ENCODE assay signal across 27 cellular contexts in the genomic region with DNA sequence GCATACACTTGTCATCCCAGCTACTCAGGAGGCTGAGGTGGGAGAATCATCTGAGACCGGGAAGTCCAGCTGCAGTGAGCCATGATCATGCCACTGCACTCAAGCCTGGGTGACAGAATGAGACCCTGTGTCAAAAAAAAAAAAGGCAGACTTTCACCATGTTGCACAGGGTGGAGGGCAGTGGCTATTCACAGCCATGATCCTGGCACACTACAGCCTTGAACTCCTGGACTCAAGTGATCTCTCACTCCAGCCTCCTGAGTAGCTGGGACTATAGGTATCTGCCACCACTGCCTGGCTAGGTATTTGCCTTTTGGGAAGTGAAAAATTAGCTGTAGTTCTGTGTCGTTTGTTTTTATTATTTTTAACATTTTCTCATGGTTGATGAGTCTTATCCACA. TPM values are rescaled to one million over a fixed set of nuclear protein-coding genes. Genes with fewer than 3 reads are reported as not detected.
"Had no signal": no experiment of that assay in that cellular context is flagged by ENCODE, and none has a peak within 500 bp of the region (broad histone marks: within the 10 kb centered on the region; RNA-seq: fewer than 3 reads in every experiment).

No MANE protein-coding gene starts in this region.

- H3K4me1 ChIP-seq: gastrocnemius medialis, parathyroid adenoma, testis, tibial artery, upper lobe of right lung, vagina had no signal

- H3K9ac ChIP-seq: parathyroid adenoma had no signal

- ATAC-seq: gastrocnemius medialis; left lung; natural killer cell treated with Interleukin-12 subunit alpha and Interleukin-12 subunit beta and Interleukin-15 and Interleukin-18, amount 100 ng/mL, for 72 hours; sciatic nerve; stimulated activated memory B cell treated with anti-CD40 and anti-IgM and Interleukin-4, amounts not matched to agents 10 μg/mL and 1 μg/mL and 100 μg/mL, for 72 hours; stimulated activated naive CD8-positive, alpha-beta T cell treated with anti-CD3 and anti-CD28 coated beads, Interleukin-15, Interleukin-2, amounts not matched to agents 100 U/mL and 50 U/mL, for 24 hours; upper lobe of right lung had no signal

- H3K27me3 ChIP-seq: dorsolateral prefrontal cortex, gastrocnemius medialis, left lung, neutrophil, testis, tibial artery, upper lobe of right lung, vagina had no signal

- H3K4me3 ChIP-seq: dorsolateral prefrontal cortex, gastrocnemius medialis, left lung, testis, tibial artery, upper lobe of right lung, vagina had no signal

- H3K27ac ChIP-seq: dorsolateral prefrontal cortex, gastrocnemius medialis, left lung, neutrophil, parathyroid adenoma, testis, tibial artery, upper lobe of right lung, vagina had no signal

- H3K9me3 ChIP-seq: gastrocnemius medialis, testis had no signal

- H3K36me3 ChIP-seq: gastrocnemius medialis, left lung, neutrophil, upper lobe of right lung, vagina had no signal

- DNase-seq: cerebellar nuclear complex; dorsolateral prefrontal cortex; effector CD4-positive, alpha-beta T cell; foreskin fibroblast; gastrocnemius medialis; kidney; left lung; mammary epithelial cell; mesendoderm; midbrain; naive B cell; stimulated activated CD4-positive, alpha-beta T cell treated with anti-CD3 and anti-CD28 coated beads, Interleukin-4, amount 100 ng/mL, for 4 hours; stimulated activated naive CD8-positive, alpha-beta T cell treated with anti-CD3 and anti-CD28 coated beads, Interleukin-15, Interleukin-2, amounts not matched to agents 100 U/mL and 50 U/mL, for 24 hours; substantia nigra; testis; tibial artery; upper lobe of right lung had no signal

RNA-seq across cellular contexts. Expression of a gene that starts 19.1 kb away (rescaled TPM):
- total RNA-seq: gastrocnemius medialis, glomerular endothelial cell, left lung, lower leg skin, mammary epithelial cell, omental fat pad, progenitor cell of endocrine pancreas, upper lobe of right lung, vagina had no signal
